Comparison of ENCODE assay signal across 1 cellular context in the genomic region with DNA sequence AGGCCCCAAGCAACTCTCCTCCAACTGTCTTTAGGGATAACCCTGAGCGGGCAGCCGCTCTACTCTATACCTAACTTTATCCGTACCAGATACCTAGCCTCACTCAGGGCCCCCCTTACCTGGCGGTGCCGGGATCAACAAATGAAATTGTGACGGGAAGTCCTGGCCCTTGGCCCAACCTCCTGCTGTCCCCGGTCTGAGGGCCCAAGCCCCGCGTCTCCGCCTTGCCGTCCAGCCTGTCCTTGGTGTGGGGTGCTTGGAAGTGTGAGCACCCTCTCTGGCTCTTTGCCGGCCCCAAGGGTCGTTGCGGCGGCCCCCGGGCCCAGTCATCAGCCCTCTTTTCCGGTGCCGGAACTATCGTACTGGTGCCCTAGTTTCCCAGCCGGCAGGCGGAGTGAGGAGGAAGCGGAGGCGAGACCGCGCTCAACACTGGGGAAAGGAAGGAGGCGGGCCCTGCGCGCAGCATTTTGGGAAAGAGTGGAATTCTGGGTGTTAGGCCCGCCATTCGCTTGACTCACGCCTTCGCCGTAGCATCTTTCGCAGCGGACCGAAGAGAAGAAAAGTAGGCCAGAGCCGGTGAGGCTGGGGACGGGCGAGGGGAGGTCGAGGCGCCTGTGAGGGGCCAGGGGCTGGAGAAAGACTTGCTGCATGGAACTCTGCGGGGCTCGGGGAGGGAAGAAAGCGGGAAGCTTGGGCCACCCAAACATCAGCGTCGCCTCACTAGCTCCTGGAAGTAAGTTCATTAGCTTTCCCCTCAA.
TF ChIP-seq lines count a peak whose summit lies in the region.

A gene (plus strand): TSS at position 504 of the 758 bp plus-strand sequence. CDS start 1,676 bp downstream, outside the sequence.

TF ChIP-seq in SK-N-SH, 30 proteins besides CTCF, POLR2A, EP300 and RAD21 (continued from another document):
- TF ChIP-seq, protein P1, sequence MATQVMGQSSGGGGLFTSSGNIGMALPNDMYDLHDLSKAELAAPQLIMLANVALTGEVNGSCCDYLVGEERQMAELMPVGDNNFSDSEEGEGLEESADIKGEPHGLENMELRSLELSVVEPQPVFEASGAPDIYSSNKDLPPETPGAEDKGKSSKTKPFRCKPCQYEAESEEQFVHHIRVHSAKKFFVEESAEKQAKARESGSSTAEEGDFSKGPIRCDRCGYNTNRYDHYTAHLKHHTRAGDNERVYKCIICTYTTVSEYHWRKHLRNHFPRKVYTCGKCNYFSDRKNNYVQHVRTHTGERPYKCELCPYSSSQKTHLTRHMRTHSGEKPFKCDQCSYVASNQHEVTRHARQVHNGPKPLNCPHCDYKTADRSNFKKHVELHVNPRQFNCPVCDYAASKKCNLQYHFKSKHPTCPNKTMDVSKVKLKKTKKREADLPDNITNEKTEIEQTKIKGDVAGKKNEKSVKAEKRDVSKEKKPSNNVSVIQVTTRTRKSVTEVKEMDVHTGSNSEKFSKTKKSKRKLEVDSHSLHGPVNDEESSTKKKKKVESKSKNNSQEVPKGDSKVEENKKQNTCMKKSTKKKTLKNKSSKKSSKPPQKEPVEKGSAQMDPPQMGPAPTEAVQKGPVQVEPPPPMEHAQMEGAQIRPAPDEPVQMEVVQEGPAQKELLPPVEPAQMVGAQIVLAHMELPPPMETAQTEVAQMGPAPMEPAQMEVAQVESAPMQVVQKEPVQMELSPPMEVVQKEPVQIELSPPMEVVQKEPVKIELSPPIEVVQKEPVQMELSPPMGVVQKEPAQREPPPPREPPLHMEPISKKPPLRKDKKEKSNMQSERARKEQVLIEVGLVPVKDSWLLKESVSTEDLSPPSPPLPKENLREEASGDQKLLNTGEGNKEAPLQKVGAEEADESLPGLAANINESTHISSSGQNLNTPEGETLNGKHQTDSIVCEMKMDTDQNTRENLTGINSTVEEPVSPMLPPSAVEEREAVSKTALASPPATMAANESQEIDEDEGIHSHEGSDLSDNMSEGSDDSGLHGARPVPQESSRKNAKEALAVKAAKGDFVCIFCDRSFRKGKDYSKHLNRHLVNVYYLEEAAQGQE (IDR thresholded peaks at IDR 0.05; ENCODE audit: low read depth, low read length), result peak; percentile 64; the same call in 1 of the 2 replicates
- TF ChIP-seq FOXM1 (IDR thresholded peaks at IDR 0.05; ENCODE audit: low read depth) (0 out of 2 replicates have a peak, but pooled peaks have one; percentile 17), TAF1 (IDR thresholded peaks at IDR 0.05; ENCODE audit: borderline replicate concordance, low read depth, low read length) (peak; percentile 87), MXI1 (IDR thresholded peaks at IDR 0.05; ENCODE audit: low read depth, low read length) (peak; percentile 82; the same call in 1 of the 2 replicates), GATA2 (CRISPR knock-in tag; IDR thresholded peaks at IDR 0.05) (no peak), RXRA (IDR thresholded peaks at IDR 0.05; ENCODE audit: borderline replicate concordance, low read depth) (no peak)
TF ChIP-seq in SK-N-SH: peak in this region for 18.
